13 cellular contexts compared by ENCODE assay signal in the genomic region with DNA sequence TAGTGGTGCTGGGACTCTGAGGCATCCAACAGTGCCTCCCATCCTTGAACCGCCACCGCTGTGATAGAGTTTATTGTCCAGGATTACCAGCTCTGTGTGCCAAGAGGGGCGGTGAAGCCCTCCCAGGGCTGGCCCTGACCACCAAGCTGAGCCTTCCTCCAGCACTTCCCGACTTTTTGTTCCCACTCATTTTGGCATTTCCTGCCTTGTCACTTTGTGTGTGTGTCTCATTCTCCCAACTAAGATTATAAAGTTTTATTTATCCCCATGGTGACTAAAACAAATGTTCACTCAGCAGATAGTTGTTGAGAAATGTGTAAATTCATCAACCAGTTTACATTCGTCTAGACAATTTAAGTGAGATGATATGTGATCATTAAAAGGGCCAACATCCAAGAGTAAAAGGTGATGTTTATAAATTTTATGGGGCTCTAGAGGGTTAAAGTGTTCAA. TPM values are rescaled to one million over a fixed set of nuclear protein-coding genes. Genes with fewer than 3 reads are reported as not detected.
DNase-seq lines count a peak whose midpoint lies in the region; ATAC-seq and TF ChIP-seq lines count a peak whose summit lies in the region.
"Had no signal": no experiment of that assay in that cellular context is flagged by ENCODE, and none has a peak within 500 bp of the region (broad histone marks: within the 10 kb centered on the region; RNA-seq: fewer than 3 reads in every experiment).

No MANE protein-coding gene starts in this region.

- intact Hi-C loops in heart right ventricle (cut with DNase I): loop anchor here in 5 of 10 donors (5.0 to 10.0 kb wide), 3 partner anchors 54 to 114 kb away; no protein-coding TSS in a partner anchor

- H3K9me3 Mint-ChIP-seq in glutamatergic neuron (ENCODE audit: unreplicated experiment): peaks cover 7% of the 10 kb centered on the region
- no peaks in the 10 kb centered on the region for H3K9me3 Mint-ChIP-seq in activated naive CD4-positive, alpha-beta T cell treated with anti-CD3 and anti-CD28 coated beads, Interleukin-2, amount 50 U/mL, for 72 hours

- peaks cover 0 to 73% (median 33%) of the 10 kb centered on the region in 9 donors for H3K4me1 ChIP-seq in heart right ventricle
- peaks cover 0 to 31% of the 10 kb centered on the region in 2 donors for H3K4me1 ChIP-seq in right atrium auricular region
- peaks cover 0 to 12% of the 10 kb centered on the region in 2 donors for H3K4me1 ChIP-seq in thoracic aorta (ENCODE audit: control insufficient read depth in 1 of 2, low read depth in 2 of 2)

- peaks cover 6% of the 10 kb centered on the region for H3K27me3 Mint-ChIP-seq in glutamatergic neuron (ENCODE audit: unreplicated experiment)

- no peaks in the 10 kb centered on the region for H3K36me3 Mint-ChIP-seq in glutamatergic neuron (ENCODE audit: unreplicated experiment)
- peaks cover 5 to 13% of the 10 kb centered on the region in 2 donors for H3K36me3 Mint-ChIP-seq in activated naive CD4-positive, alpha-beta T cell treated with anti-CD3 and anti-CD28 coated beads, Interleukin-2, amount 50 U/mL, for 72 hours

- DNase-seq in heart right ventricle: peak in 1 of 2 donors; percentile 34
- DNase-seq in right atrium auricular region (ENCODE audit: low spot score): no peak
- no peak for DNase-seq in astrocyte of the spinal cord (ENCODE audit: low read depth, low spot score)
- DNase-seq in glutamatergic neuron: no peak
- no peak for DNase-seq in thoracic aorta (ENCODE audit: low spot score)
- no peak for DNase-seq in activated CD4-positive, alpha-beta T cell treated with anti-CD3 and anti-CD28 coated beads, Interleukin-2, amount 50 U/mL, for 48 hours
- no peak for DNase-seq in NCI-H446 (lab: John Stamatoyannopoulos, UW)
- no peak for DNase-seq in activated naive CD4-positive, alpha-beta T cell treated with anti-CD3 and anti-CD28 coated beads, Interleukin-2, amount 50 U/mL, for 72 hours (ENCODE audit: low spot score in 2 of 2)
- DNase-seq: amniotic stem cell, DMS53, NCI-H1417, NCI-H524 had no signal

- ATAC-seq in heart right ventricle (peak in 4 of 8 donors; percentile 5 to 33 (median 25)), thoracic aorta (ENCODE audit: insufficient number of reproducible peaks, low FRiP score, low read depth) (no peak)
- no peak for ATAC-seq in activated naive CD4-positive, alpha-beta T cell treated with anti-CD3 and anti-CD28 coated beads, Interleukin-2, amount 50 U/mL, for 72 hours

- no peak overlapping the region for H3K27ac Mint-ChIP-seq in glutamatergic neuron (ENCODE audit: unreplicated experiment)
- no peak overlapping the region for H3K27ac Mint-ChIP-seq in activated naive CD4-positive, alpha-beta T cell treated with anti-CD3 and anti-CD28 coated beads, Interleukin-2, amount 50 U/mL, for 72 hours

- peak overlapping the region; percentile 31 for H3K4me3 Mint-ChIP-seq in glutamatergic neuron (ENCODE audit: unreplicated experiment)

- no peaks in the 10 kb centered on the region for H3K9me3 ChIP-seq in heart right ventricle
- no peaks in the 10 kb centered on the region for H3K9me3 ChIP-seq in right atrium auricular region
- no peaks in the 10 kb centered on the region for H3K9me3 ChIP-seq in thoracic aorta

- H3K4me3 ChIP-seq in heart right ventricle (peak overlapping the region in 7 of 10 donors; percentile 68 to 98 (median 82)), right atrium auricular region (peak overlapping the region in 1 of 2 donors; percentile 80), astrocyte of the spinal cord (ENCODE audit: low read depth, low read length) (peak overlapping the region; percentile 97), thoracic aorta (peak overlapping the region; percentile 81)

- in situ Hi-C loops in astrocyte of the spinal cord (cut with HindIII; ENCODE audit: low sequenced_read_pairs): loop anchor here (25.0 kb wide), 2 partner anchors 94 to 106 kb away; partner anchors contain the start of genes F2RL1 and F2RL2

- H3K27ac ChIP-seq in heart right ventricle (peak overlapping the region in 5 of 10 donors; percentile 85 to 93 (median 89)), right atrium auricular region (peak overlapping the region in 1 of 2 donors; percentile 4), thoracic aorta (no peak overlapping the region)
- H3K27ac ChIP-seq: RWPE1 had no signal

- H3K27me3 ChIP-seq in heart right ventricle (peaks cover 0 to 42% (median 10%) of the 10 kb centered on the region in 7 donors), right atrium auricular region (peaks cover 0 to 5% of the 10 kb centered on the region in 2 donors), thoracic aorta (replicated peaks; ENCODE audit: insufficient read depth) (no peaks in the 10 kb centered on the region)

- no peaks in the 10 kb centered on the region for H3K36me3 ChIP-seq in heart right ventricle
- H3K36me3 ChIP-seq in right atrium auricular region: no peaks in the 10 kb centered on the region
- H3K36me3 ChIP-seq in thoracic aorta: no peaks in the 10 kb centered on the region

- 56 to 72% methylated on average over 5 of the region's 5 CpGs for WGBS in heart right ventricle, 2 donors

- H3K4me1 Mint-ChIP-seq in glutamatergic neuron (ENCODE audit: low read depth, unreplicated experiment): peaks cover 5% of the 10 kb centered on the region

- TF ChIP-seq CTCF in heart right ventricle (IDR thresholded peaks at IDR 0.05) (no peak), right atrium auricular region (IDR thresholded peaks at IDR 0.05) (no peak), astrocyte of the spinal cord (IDR thresholded peaks at IDR 0.05; ENCODE audit: low read depth, low read length) (no peak), glutamatergic neuron (IDR thresholded peaks at IDR 0.05; ENCODE audit: partially characterized antibody, unreplicated experiment) (no peak), thoracic aorta (IDR thresholded peaks at IDR 0.05) (no peak)

RNA-seq across cellular contexts. Expression of gene F2R, which starts 2.5 kb away (rescaled TPM):
- total RNA-seq in heart right ventricle (10 to 100 TPM in 6 of 10 donors, 1 to 10 TPM in 4; 6.0 to 20.9 (median 11.1) TPM), right atrium auricular region (10 to 100 TPM; 16.1 to 46.7 TPM), glutamatergic neuron (ENCODE audit: unreplicated experiment) (59.3 TPM), thoracic aorta (100 to 1,000 TPM in 1 of 2 donors, 10 to 100 TPM in 1; 96.4 to 240 TPM)
- polyA plus RNA-seq in heart right ventricle: 10 to 100 TPM in 1 of 2 donors, 1 to 10 TPM in 1; 3.1 to 16.6 TPM
- 1 to 10 TPM in 1 of 2 donors, under 1 TPM in 1; 0.89 to 5.8 TPM for total RNA-seq in activated naive CD4-positive, alpha-beta T cell treated with anti-CD3 and anti-CD28 coated beads, Interleukin-2, amount 50 U/mL, for 72 hours
